In the genomic region with DNA sequence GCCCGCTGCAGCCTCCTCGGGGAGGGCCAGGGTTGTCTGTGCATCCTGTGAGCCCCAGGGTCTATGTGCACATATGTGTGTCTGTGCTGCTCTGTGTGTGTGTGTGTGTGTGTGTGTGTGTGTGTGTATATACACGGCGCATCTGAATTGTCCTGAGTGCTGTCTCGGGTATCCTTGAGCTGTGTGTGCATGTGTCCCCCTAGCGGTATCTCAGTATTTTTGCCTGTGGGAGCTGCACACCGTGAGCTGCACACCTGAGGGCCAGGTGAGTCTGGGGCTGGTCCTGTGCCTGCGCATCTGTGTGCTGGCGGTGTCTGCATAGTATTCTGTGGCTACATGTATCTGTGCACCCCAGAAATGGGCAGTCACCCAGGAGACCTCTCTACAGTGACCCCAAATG, we compare ENCODE assay signal across 7 cellular contexts. TPM values are rescaled to one million over a fixed set of nuclear protein-coding genes. Genes with fewer than 3 reads are reported as not detected.
DNase-seq lines count a peak whose midpoint lies in the region; ATAC-seq, FAIRE-seq and TF ChIP-seq lines count a peak whose summit lies in the region.
"Not testable (repeated sequence)": the region's sequence is repeated elsewhere in the genome, so short reads cannot be mapped to it uniquely, and the experiment has no call there.

No MANE protein-coding gene starts in this region.

- 71% methylated on average over 2 of the region's 9 CpGs for WGBS in GM12878 (ENCODE audit: insufficient coverage, insufficient replicate concordance, low lambda C conversion rate, missing lambda C conversion rate)

- not testable (repeated sequence) for H4K20me1 ChIP-seq in GM23338 (replicated peaks; ENCODE audit: insufficient read depth); GM12878 (ENCODE audit: control insufficient read depth, insufficient read depth)

- POLR2A ChIA-PET in activated CD8-positive, alpha-beta T cell treated with anti-CD3 and anti-CD28 coated beads for 36 hours (lab: Charles Lee); GM12878 (lab: Charles Lee): not testable (repeated sequence)

- SMC1A ChIA-PET in GM12878 (lab: Charles Lee; ENCODE audit: uncharacterized antibody, unreplicated experiment), result not testable (repeated sequence)

- FAIRE-seq in GM12878 (lab: Jason Lieb, UNC), result not testable (repeated sequence)

- H3K9me3 ChIP-seq in GM12878 (replicated peaks; ENCODE audit: control insufficient read depth, insufficient read depth, low read length); lower lobe of right lung: not testable (repeated sequence)

- not testable (repeated sequence) for H3K36me3 Mint-ChIP-seq in GM23338 (ENCODE audit: low read depth); activated CD8-positive, alpha-beta T cell treated with anti-CD3 and anti-CD28 coated beads for 36 hours (ENCODE audit: low read depth); stimulated activated effector memory CD8-positive, alpha-beta T cell treated with anti-CD3 and anti-CD28 coated beads, Interleukin-12 subunit alpha, Interleukin-12 subunit beta, amount 100 ng/mL, for 72 hours

- H3K36me3 ChIP-seq in GM23338 (ENCODE audit: insufficient read depth); GM12878 (ENCODE audit: control insufficient read depth in 2 of 2, insufficient read depth in 2 of 2, low read length in 1 of 2); lower lobe of right lung: not testable (repeated sequence)

- ATAC-seq in GM23338 (peak; percentile 73), SK-N-SH treated with all-trans-retinoic acid at 6 μM for 48 hours (peak; percentile 50; the same call in 2 of the 3 replicates), GM12878 (peak; percentile 78), Right ventricle myocardium superior (ENCODE audit: poor library complexity) (peak; percentile 62), lower lobe of right lung (peak; percentile 70)
- ATAC-seq in activated CD8-positive, alpha-beta T cell treated with anti-CD3 and anti-CD28 coated beads for 36 hours, result peak; percentile 47
- ATAC-seq in stimulated activated effector memory CD8-positive, alpha-beta T cell treated with anti-CD3 and anti-CD28 coated beads, Interleukin-12 subunit alpha, Interleukin-12 subunit beta, amount 100 ng/mL, for 72 hours, result peak; percentile 57

- H2AFZ ChIP-seq in GM23338; GM12878 (ENCODE audit: control insufficient read depth, low read depth, low read length): not testable (repeated sequence)

- CTCF ChIA-PET in activated CD8-positive, alpha-beta T cell treated with anti-CD3 and anti-CD28 coated beads for 36 hours (lab: Charles Lee); GM12878 (lab: Yijun Ruan, JAX): not testable (repeated sequence)

- not testable (repeated sequence) for H3K27ac Mint-ChIP-seq in GM23338; activated CD8-positive, alpha-beta T cell treated with anti-CD3 and anti-CD28 coated beads for 36 hours; stimulated activated effector memory CD8-positive, alpha-beta T cell treated with anti-CD3 and anti-CD28 coated beads, Interleukin-12 subunit alpha, Interleukin-12 subunit beta, amount 100 ng/mL, for 72 hours

- not testable (repeated sequence) for H3K79me2 ChIP-seq in GM23338 (replicated peaks; ENCODE audit: insufficient read depth); GM12878 (ENCODE audit: control insufficient read depth, insufficient read depth, low read length)

- TF ChIP-seq POLR2A in GM12878 (IDR thresholded peaks at IDR 0.05; ENCODE audit: low read depth, low read length), result not testable (repeated sequence)

- in situ Hi-C loops in GM12878 (cut with MboI), result not testable (repeated sequence)

- H3K9me3 Mint-ChIP-seq in GM23338; activated CD8-positive, alpha-beta T cell treated with anti-CD3 and anti-CD28 coated beads for 36 hours; stimulated activated effector memory CD8-positive, alpha-beta T cell treated with anti-CD3 and anti-CD28 coated beads, Interleukin-12 subunit alpha, Interleukin-12 subunit beta, amount 100 ng/mL, for 72 hours: not testable (repeated sequence)

- H3F3A ChIP-seq in GM23338 (replicated peaks; ENCODE audit: low read depth), result not testable (repeated sequence)

- not testable (repeated sequence) for H3K9ac ChIP-seq in GM12878 (ENCODE audit: control insufficient read depth, insufficient read depth, low read length)

- not testable (repeated sequence) for H3K27me3 Mint-ChIP-seq in GM23338 (ENCODE audit: insufficient read depth, low read depth, poor library complexity); activated CD8-positive, alpha-beta T cell treated with anti-CD3 and anti-CD28 coated beads for 36 hours

- H3K4me3 Mint-ChIP-seq in GM23338; activated CD8-positive, alpha-beta T cell treated with anti-CD3 and anti-CD28 coated beads for 36 hours; stimulated activated effector memory CD8-positive, alpha-beta T cell treated with anti-CD3 and anti-CD28 coated beads, Interleukin-12 subunit alpha, Interleukin-12 subunit beta, amount 100 ng/mL, for 72 hours: not testable (repeated sequence)

- H3K27me3 ChIP-seq in GM23338 (ENCODE audit: insufficient read depth); GM12878 (replicated peaks in 1 of 2; ENCODE audit: control insufficient read depth in 2 of 2, insufficient read depth in 2 of 2, low read length in 1 of 2); lower lobe of right lung (ENCODE audit: low read depth): not testable (repeated sequence)

- not testable (repeated sequence) for H3K4me1 Mint-ChIP-seq in GM23338; activated CD8-positive, alpha-beta T cell treated with anti-CD3 and anti-CD28 coated beads for 36 hours (ENCODE audit: low read depth); stimulated activated effector memory CD8-positive, alpha-beta T cell treated with anti-CD3 and anti-CD28 coated beads, Interleukin-12 subunit alpha, Interleukin-12 subunit beta, amount 100 ng/mL, for 72 hours

- not testable (repeated sequence) for BruUV-seq in GM12878 (replicated peaks; lab: Mats Ljungman, UMichigan)

- intact Hi-C loops in activated CD8-positive, alpha-beta T cell treated with anti-CD3 and anti-CD28 coated beads for 36 hours (cut with micrococcal nuclease); GM12878 (cut with micrococcal nuclease; ENCODE audit: unreplicated experiment); Right ventricle myocardium superior (cut with DNase I); lower lobe of right lung (cut with DNase I): not testable (repeated sequence)

- H3K4me2 ChIP-seq in GM23338; GM12878 (ENCODE audit: control insufficient read depth, insufficient read depth): not testable (repeated sequence)

- TF ChIP-seq RAD21 in GM12878 (IDR thresholded peaks at IDR 0.05; ENCODE audit: insufficient read depth, low read depth, low read length), result not testable (repeated sequence)

- TF ChIP-seq CTCF in GM23338 (conservative IDR thresholded peaks at IDR 0.05; ENCODE audit: low read depth in 2 of 2); activated CD8-positive, alpha-beta T cell treated with anti-CD3 and anti-CD28 coated beads for 36 hours (IDR thresholded peaks at IDR 0.05); GM12878 (IDR thresholded peaks at IDR 0.05 in 2 of 3, conservative IDR thresholded peaks at IDR 0.05 in 1 of 3; ENCODE audit: control insufficient read depth in 2 of 3, extremely low read depth in 1 of 3, insufficient read depth in 1 of 3, low read depth in 3 of 3, low read length in 3 of 3); lower lobe of right lung (IDR thresholded peaks at IDR 0.05): not testable (repeated sequence)

- not testable (repeated sequence) for DNase-seq in GM23338 (ENCODE audit: low spot score); activated CD8-positive, alpha-beta T cell treated with anti-CD3 and anti-CD28 coated beads for 36 hours; GM12878 (ENCODE audit: low read depth, low spot score); Right ventricle myocardium superior; lower lobe of right lung; stimulated activated effector memory CD8-positive, alpha-beta T cell treated with anti-CD3 and anti-CD28 coated beads, Interleukin-12 subunit alpha, Interleukin-12 subunit beta, amount 100 ng/mL, for 72 hours (ENCODE audit: low spot score in 2 of 2)

- TF ChIP-seq EP300 in GM12878 (IDR thresholded peaks at IDR 0.05; ENCODE audit: borderline replicate concordance in 1 of 2, control insufficient read depth in 1 of 2, low read depth in 2 of 2, low read length in 2 of 2), result not testable (repeated sequence)

- H3K9me2 ChIP-seq in GM23338 (ENCODE audit: insufficient read depth), result not testable (repeated sequence)

- H3K4me1 ChIP-seq in GM23338 (ENCODE audit: insufficient read depth); GM12878 (ENCODE audit: control insufficient read depth, insufficient read depth, low read length); lower lobe of right lung: not testable (repeated sequence)

- not testable (repeated sequence) for H3K27ac ChIP-seq in GM23338 (ENCODE audit: low read depth); GM12878 (ENCODE audit: control insufficient read depth, insufficient read depth); lower lobe of right lung

- H3K4me3 ChIP-seq in GM23338, GM12878, lower lobe of right lung: not testable (repeated sequence)

- RAD21 ChIA-PET in GM12878 (lab: Charles Lee; ENCODE audit: unreplicated experiment), result not testable (repeated sequence)

RNA-seq across cellular contexts. Expression of a gene that starts 11.8 kb away (rescaled TPM):
- total RNA-seq in GM23338 (2014; rRNA removed; shearing (Covaris generic)), result 6.2 and 9.9 TPM in 2 replicates
- polyA plus RNA-seq in GM23338 (2016; fragmentation: Nextera tagmentation; extraction: Ambion mirVana) (0.71 and 2.1 TPM in 2 replicates), GM12878 (2011; rRNA removed) (0.54 and 0.89 TPM in 2 replicates), GM12878 (2014; fragmentation: Illumina TruSeq; extraction: Trizol) (1.2 TPM in 1 of 2 replicates, not detected in the other), GM12878 (2014; fragmentation: Nextera tagmentation; extraction: Ambion mirVana) (under 1 TPM; 0.10 to 0.13 TPM), GM12878 (2014; rRNA removed) (0.37 and 1.6 TPM in 2 replicates), GM12878 (2016; fragmentation: Nextera tagmentation; extraction: Ambion mirVana) (under 1 TPM; 0.32 to 0.67 TPM)
- total RNA-seq in activated CD8-positive, alpha-beta T cell treated with anti-CD3 and anti-CD28 coated beads for 36 hours, result 1 to 10 TPM; 3.8 TPM
- total RNA-seq in GM12878 (2013; cell fraction: nucleolus; rRNA removed), result 90.8 and 94.5 TPM in 2 replicates
- total RNA-seq in GM12878 (2014; rRNA removed) (0.51 and 0.60 TPM in 2 replicates), GM12878 (2014; rRNA removed; fragmentation: Illumina TruSeq; extraction: Trizol) (1.2 and 1.6 TPM in 2 replicates), GM12878 (2021) (0.80 and 1.6 TPM in 2 replicates), Right ventricle myocardium superior (0.19 TPM), lower lobe of right lung (5.5 TPM)
- 1.1 TPM for polyA plus RNA-seq in GM12878 (2011; ENCODE audit: low read depth)
- 0.09 and 0.15 TPM in 2 replicates for polyA plus RNA-seq in GM12878 (2011; cell fraction: cytosol; rRNA removed)
- 2.1 and 3.0 TPM in 2 replicates for polyA plus RNA-seq in GM12878 (2011; cell fraction: nucleus; rRNA removed)
- 1.6 TPM in 2 replicates for polyA plus RNA-seq in GM12878 (2012)
- 0.26 and 2.0 TPM in 2 replicates for polyA minus RNA-seq in GM12878 (2011; rRNA and poly(A)+ RNA removed)
- polyA minus RNA-seq in GM12878 (2011; cell fraction: cytosol; rRNA and poly(A)+ RNA removed), result not detected in 2 replicates
- 2.5 TPM in 1 of 2 replicates, not detected in the other for polyA minus RNA-seq in GM12878 (2011; cell fraction: nucleus; rRNA and poly(A)+ RNA removed)

RNA-seq across cellular contexts. Expression of a gene that starts 28.5 kb away (rescaled TPM):
- 334 and 368 TPM in 2 replicates for total RNA-seq in GM23338 (2014; rRNA removed; shearing (Covaris generic))
- polyA plus RNA-seq in GM23338 (2016; fragmentation: Nextera tagmentation; extraction: Ambion mirVana) (1,247 and 1,475 TPM in 2 replicates), GM12878 (2011; rRNA removed) (245 and 371 TPM in 2 replicates), GM12878 (2014; fragmentation: Illumina TruSeq; extraction: Trizol) (261 and 365 TPM in 2 replicates), GM12878 (2014; fragmentation: Nextera tagmentation; extraction: Ambion mirVana) (100 to 1,000 TPM in 1 of 2 experiments, 10 to 100 TPM in 1; 70.4 to 226 TPM), GM12878 (2014; rRNA removed) (394 and 513 TPM in 2 replicates), GM12878 (2016; fragmentation: Nextera tagmentation; extraction: Ambion mirVana) (100 to 1,000 TPM; 410 to 423 TPM)
- total RNA-seq in activated CD8-positive, alpha-beta T cell treated with anti-CD3 and anti-CD28 coated beads for 36 hours, result 100 to 1,000 TPM; 837 to 851 TPM
- 119 and 183 TPM in 2 replicates for total RNA-seq in GM12878 (2013; cell fraction: nucleolus; rRNA removed)
- total RNA-seq in GM12878 (2014; rRNA removed) (246 and 277 TPM in 2 replicates), GM12878 (2014; rRNA removed; fragmentation: Illumina TruSeq; extraction: Trizol) (163 and 179 TPM in 2 replicates), GM12878 (2021) (528 and 555 TPM in 2 replicates), Right ventricle myocardium superior (378 TPM), lower lobe of right lung (484 TPM)
- polyA plus RNA-seq in GM12878 (2011; ENCODE audit: low read depth), result 130 TPM
- 266 and 380 TPM in 2 replicates for polyA plus RNA-seq in GM12878 (2011; cell fraction: cytosol; rRNA removed)
- polyA plus RNA-seq in GM12878 (2011; cell fraction: nucleus; rRNA removed), result 195 and 356 TPM in 2 replicates
- 232 and 312 TPM in 2 replicates for polyA plus RNA-seq in GM12878 (2012)
- 218 and 423 TPM in 2 replicates for polyA minus RNA-seq in GM12878 (2011; rRNA and poly(A)+ RNA removed)
- 168 and 183 TPM in 2 replicates for polyA minus RNA-seq in GM12878 (2011; cell fraction: cytosol; rRNA and poly(A)+ RNA removed)
- polyA minus RNA-seq in GM12878 (2011; cell fraction: nucleus; rRNA and poly(A)+ RNA removed), result 42.9 and 88.9 TPM in 2 replicates
